ENCODE assay signal across 8 cellular contexts in genomic region chr7:34430456-34430855, GRCh38.
DNase-seq lines count a peak whose midpoint lies in the region; ATAC-seq and TF ChIP-seq lines count a peak whose summit lies in the region.

No MANE protein-coding gene starts in this region.

- no peaks in the 10 kb centered on the region for H3K9me3 ChIP-seq in SK-N-SH

- 4% methylated on average over 4 of the region's 4 CpGs for WGBS in SK-N-SH (ENCODE audit: low lambda C conversion rate)

- H3K4me1 Mint-ChIP-seq in GM23338, result no peaks in the 10 kb centered on the region
- no peaks in the 10 kb centered on the region for H3K4me1 Mint-ChIP-seq in activated T-helper 1 cell treated with anti-CD3 and anti-CD28 coated beads, Interleukin-12 subunit alpha, Interleukin-12 subunit beta, Interleukin-2, Interleukin-4 antibody, amounts not matched to agents 30 ng/mL and 10 ng/mL and 1 ng/mL, durations not matched to agents 14 hours and 24 hours and 36 hours (ENCODE audit: low read depth)

- peaks cover 43% of the 10 kb centered on the region for H3K9me3 Mint-ChIP-seq in GM23338
- peaks cover 12% of the 10 kb centered on the region for H3K9me3 Mint-ChIP-seq in activated T-helper 1 cell treated with anti-CD3 and anti-CD28 coated beads, Interleukin-12 subunit alpha, Interleukin-12 subunit beta, Interleukin-2, Interleukin-4 antibody, amounts not matched to agents 30 ng/mL and 10 ng/mL and 1 ng/mL, durations not matched to agents 14 hours and 24 hours and 36 hours

- DNase-seq in BJ (ENCODE audit: low read depth) (peak; percentile 12), GM23338 (ENCODE audit: low spot score) (peak; percentile 26), SK-N-SH (peak; percentile 23), iPS-NIHi11 (ENCODE audit: low spot score) (peak; percentile 11)
- DNase-seq in central memory CD4-positive, alpha-beta T cell, result no peak
- DNase-seq in activated T-cell treated with anti-CD3 and anti-CD28 coated beads, Interleukin-2, amount 50 U/mL, for 48 hours, result no peak
- DNase-seq in activated T-helper 1 cell treated with anti-CD3 and anti-CD28 coated beads, Interleukin-12 subunit alpha, Interleukin-12 subunit beta, Interleukin-2, Interleukin-4 antibody, amounts not matched to agents 30 ng/mL and 10 ng/mL and 1 ng/mL, durations not matched to agents 14 hours and 24 hours and 36 hours (ENCODE audit: low spot score), result no peak

- H2AFZ ChIP-seq in GM23338 (no peak overlapping the region), SK-N-SH (ENCODE audit: low read depth) (peak overlapping the region; percentile 7; the same call in 1 of the 2 replicates)

- CTCF ChIA-PET in BJ (lab: Yijun Ruan, JAX), result interaction anchor here (0.8 to 2.4 kb wide), 3 partner anchors 110 to 335 kb away, joined by 4 to 9 read pairs (median 5); no protein-coding TSS in a partner anchor
- CTCF ChIA-PET in SK-N-SH (lab: Yijun Ruan, JAX), result no interaction called here

- H3K4me1 ChIP-seq in GM23338 (ENCODE audit: insufficient read depth) (no peaks in the 10 kb centered on the region), SK-N-SH (ENCODE audit: control insufficient read depth in 1 of 2, insufficient read depth in 2 of 2, low read depth in 1 of 2, low read length in 1 of 2) (no peaks in the 10 kb centered on the region)

- TF ChIP-seq RAD21 in SK-N-SH (IDR thresholded peaks at IDR 0.05; ENCODE audit: low read length), result peak; percentile 62

- no peak overlapping the region for H3K9ac ChIP-seq in SK-N-SH

- H3K27me3 ChIP-seq in BJ (ENCODE audit: control insufficient read depth, insufficient read depth, low read length) (peaks cover 4% of the 10 kb centered on the region), GM23338 (ENCODE audit: insufficient read depth) (no peaks in the 10 kb centered on the region), SK-N-SH (ENCODE audit: insufficient read depth) (peaks cover 11% of the 10 kb centered on the region; the same call in 1 of the 2 replicates)

- H4K20me1 ChIP-seq in GM23338 (replicated peaks; ENCODE audit: insufficient read depth), result no peaks in the 10 kb centered on the region
- H4K20me1 ChIP-seq in SK-N-SH (ENCODE audit: insufficient read depth), result no peaks in the 10 kb centered on the region

- H3K27me3 Mint-ChIP-seq in GM23338 (ENCODE audit: insufficient read depth, low read depth, poor library complexity), result no peaks in the 10 kb centered on the region
- H3K27me3 Mint-ChIP-seq in activated T-helper 1 cell treated with anti-CD3 and anti-CD28 coated beads, Interleukin-12 subunit alpha, Interleukin-12 subunit beta, Interleukin-2, Interleukin-4 antibody, amounts not matched to agents 30 ng/mL and 10 ng/mL and 1 ng/mL, durations not matched to agents 14 hours and 24 hours and 36 hours (ENCODE audit: insufficient read depth), result no peaks in the 10 kb centered on the region

- TF ChIP-seq EP300 in SK-N-SH (IDR thresholded peaks at IDR 0.05; ENCODE audit: borderline replicate concordance in 1 of 2, low read depth in 1 of 2, low read length in 1 of 2), result no peak

- H3K36me3 Mint-ChIP-seq in GM23338 (ENCODE audit: low read depth), result peaks cover 19% of the 10 kb centered on the region
- no peaks in the 10 kb centered on the region for H3K36me3 Mint-ChIP-seq in activated T-helper 1 cell treated with anti-CD3 and anti-CD28 coated beads, Interleukin-12 subunit alpha, Interleukin-12 subunit beta, Interleukin-2, Interleukin-4 antibody, amounts not matched to agents 30 ng/mL and 10 ng/mL and 1 ng/mL, durations not matched to agents 14 hours and 24 hours and 36 hours (ENCODE audit: low read depth)

- peak; percentile 65 for TF ChIP-seq CTCF in BJ (IDR thresholded peaks at IDR 0.05; ENCODE audit: insufficient read depth, low read depth, low read length)
- TF ChIP-seq CTCF in GM23338 (conservative IDR thresholded peaks at IDR 0.05; ENCODE audit: low read depth in 2 of 2), result peak; percentile 57 to 70
- TF ChIP-seq CTCF in SK-N-SH (IDR thresholded peaks at IDR 0.05), result peak; percentile 90

- H3K27ac Mint-ChIP-seq in GM23338, result no peak overlapping the region
- H3K27ac Mint-ChIP-seq in activated T-helper 1 cell treated with anti-CD3 and anti-CD28 coated beads, Interleukin-12 subunit alpha, Interleukin-12 subunit beta, Interleukin-2, Interleukin-4 antibody, amounts not matched to agents 30 ng/mL and 10 ng/mL and 1 ng/mL, durations not matched to agents 14 hours and 24 hours and 36 hours, result no peak overlapping the region

- H3K9me2 ChIP-seq in GM23338 (ENCODE audit: insufficient read depth) (no peaks in the 10 kb centered on the region; the same call in 1 of the 2 replicates), SK-N-SH (no peaks in the 10 kb centered on the region)

- H3K4me2 ChIP-seq in GM23338 (no peak overlapping the region), SK-N-SH (peak overlapping the region; percentile 5; the same call in 1 of the 2 replicates)

- no peak overlapping the region for H3K4me3 ChIP-seq in BJ (ENCODE audit: low read depth, low read length)
- H3K4me3 ChIP-seq in GM23338, result no peak overlapping the region
- H3K4me3 ChIP-seq in SK-N-SH (ENCODE audit: low read depth in 2 of 2, low read length in 1 of 2), result no peak overlapping the region

- H3F3A ChIP-seq in GM23338 (replicated peaks; ENCODE audit: low read depth) (no peaks in the 10 kb centered on the region), SK-N-SH (replicated peaks; ENCODE audit: insufficient read depth) (no peaks in the 10 kb centered on the region)

- H3K27ac ChIP-seq in GM23338 (ENCODE audit: low read depth) (no peak overlapping the region), SK-N-SH (ENCODE audit: low read depth in 2 of 2, low read length in 1 of 2) (no peak overlapping the region)

- POLR2A ChIA-PET in BJ (lab: Charles Lee), result interaction anchor here (0.9 kb wide), 1 partner anchor 54 kb away, joined by 3 read pairs; no protein-coding TSS in a partner anchor
- POLR2A ChIA-PET in SK-N-SH (lab: Yijun Ruan, JAX), result no interaction called here

- H3K36me3 ChIP-seq in BJ (ENCODE audit: control insufficient read depth, insufficient read depth, low read length) (no peaks in the 10 kb centered on the region), GM23338 (ENCODE audit: insufficient read depth) (no peaks in the 10 kb centered on the region), SK-N-SH (replicated peaks in 1 of 2; ENCODE audit: control insufficient read depth in 1 of 2, insufficient read depth in 2 of 2, low read length in 1 of 2) (no peaks in the 10 kb centered on the region)

- ATAC-seq in GM23338, result no peak
- no peak for ATAC-seq in HG03139 (IDR thresholded peaks at IDR 0.05; ENCODE audit: unreplicated experiment)

- intact Hi-C loops in activated T-helper 1 cell treated with anti-CD3 and anti-CD28 coated beads, Interleukin-12 subunit alpha, Interleukin-12 subunit beta, Interleukin-2, Interleukin-4 antibody, amounts not matched to agents 30 ng/mL and 10 ng/mL and 1 ng/mL, durations not matched to agents 14 hours and 24 hours and 36 hours (cut with micrococcal nuclease), result no loop called here

- no peak overlapping the region for H3K4me3 Mint-ChIP-seq in GM23338
- H3K4me3 Mint-ChIP-seq in activated T-helper 1 cell treated with anti-CD3 and anti-CD28 coated beads, Interleukin-12 subunit alpha, Interleukin-12 subunit beta, Interleukin-2, Interleukin-4 antibody, amounts not matched to agents 30 ng/mL and 10 ng/mL and 1 ng/mL, durations not matched to agents 14 hours and 24 hours and 36 hours, result no peak overlapping the region

- H3K79me2 ChIP-seq in GM23338 (replicated peaks; ENCODE audit: insufficient read depth) (no peaks in the 10 kb centered on the region), SK-N-SH (ENCODE audit: insufficient read depth) (no peaks in the 10 kb centered on the region)

TF ChIP-seq in GM23338, 12 proteins besides CTCF, POLR2A, EP300 and RAD21 (continues in another document):
- TF ChIP-seq ETS1 (IDR thresholded peaks at IDR 0.05) (no peak), EZH2phosphoT487 (IDR thresholded peaks at IDR 0.05; ENCODE audit: unreplicated experiment) (no peak), ZNF331 (CRISPR knock-in tag; IDR thresholded peaks at IDR 0.05; ENCODE audit: low read depth) (no peak), STAT1 (IDR thresholded peaks at IDR 0.05; ENCODE audit: unreplicated experiment) (no peak)

TF ChIP-seq in SK-N-SH, 30 proteins besides CTCF, POLR2A, EP300 and RAD21 (continues in another document):
- TF ChIP-seq YY1 (IDR thresholded peaks at IDR 0.05; ENCODE audit: low read depth) (no peak), USF1 (IDR thresholded peaks at IDR 0.05; ENCODE audit: borderline replicate concordance, low read depth) (no peak), SMC3 (IDR thresholded peaks at IDR 0.05; ENCODE audit: low read depth, low read length) (peak; percentile 80)
- TF ChIP-seq, protein P1, sequence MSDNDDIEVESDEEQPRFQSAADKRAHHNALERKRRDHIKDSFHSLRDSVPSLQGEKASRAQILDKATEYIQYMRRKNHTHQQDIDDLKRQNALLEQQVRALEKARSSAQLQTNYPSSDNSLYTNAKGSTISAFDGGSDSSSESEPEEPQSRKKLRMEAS (IDR thresholded peaks at IDR 0.05; ENCODE audit: low read depth), result no peak

Comparison
In these comparisons a context has a peak if more than half of its experiments do, and no peak if none do; other contexts are left out.
1. DNase-seq: peak in BJ (single experiment), GM23338 (single experiment), SK-N-SH (single experiment) and iPS-NIHi11 (single experiment); none in central memory CD4-positive, alpha-beta T cell (single experiment), activated T-cell treated with anti-CD3 and anti-CD28 coated beads, Interleukin-2, amount 50 U/mL, for 48 hours (0 of 2) and activated T-helper 1 cell treated with anti-CD3 and anti-CD28 coated beads, Interleukin-12 subunit alpha, Interleukin-12 subunit beta, Interleukin-2, Interleukin-4 antibody, amounts not matched to agents 30 ng/mL and 10 ng/mL and 1 ng/mL, durations not matched to agents 14 hours and 24 hours and 36 hours (single experiment).
2. Peak in every context shown above with its lines, with median percentiles within 50 percentile points of each other: CTCF ChIP-seq.